28 cellular contexts compared by ENCODE assay signal in genomic region chr6:149580880-149581279, GRCh38.
"Had no signal": no experiment of that assay in that cellular context is flagged by ENCODE, and none has a peak within 500 bp of the region (broad histone marks: within the 10 kb centered on the region; RNA-seq: fewer than 3 reads in every experiment).

No MANE protein-coding gene starts in this region.

- H3K27me3 ChIP-seq: brain microvascular endothelial cell, cardiac muscle cell, colonic mucosa, esophagus muscularis mucosa, gastroesophageal sphincter had no signal

- H3K36me3 ChIP-seq: brain microvascular endothelial cell, colonic mucosa had no signal

- H3K27ac ChIP-seq: brain microvascular endothelial cell, cardiac muscle cell, colonic mucosa, esophagus muscularis mucosa, gastroesophageal sphincter had no signal

- DNase-seq: activated CD4-positive, alpha-beta T cell treated with anti-CD3 and anti-CD28 coated beads for 36 hours; activated CD4-positive, alpha-beta T cell treated with anti-CD3 and anti-CD28 coated beads, Interleukin-2, amount 10 ng/mL, durations not matched to agents 7 days and 5 days; activated CD4-positive, alpha-beta T cell treated with anti-CD3 and anti-CD28 coated beads, Interleukin-2, amount 50 U/mL, for 48 hours; activated CD4-positive, CD25-positive, alpha-beta regulatory T cell; activated CD4-positive, CD25-positive, alpha-beta regulatory T cell treated with anti-CD3 and anti-CD28 coated beads, Interleukin-2, amount 50 U/mL, for 72 hours; activated CD8-positive, alpha-beta memory T cell treated with anti-CD3 and anti-CD28 coated beads for 24 hours; activated CD8-positive, alpha-beta T cell treated with anti-CD3 and anti-CD28 coated beads for 36 hours; activated effector memory CD4-positive, alpha-beta T cell treated with Interleukin-2 at 50 U/mL for 16 hours; activated gamma-delta T cell treated with Interleukin-2 at 50 U/mL for 16 hours; activated naive CD4-positive, alpha-beta T cell treated with anti-CD3 and anti-CD28 coated beads, Interleukin-2, amount 50 U/mL, for 16 hours; activated naive CD4-positive, alpha-beta T cell treated with Interleukin-2 at 50 U/mL for 16 hours; activated T-cell treated with anti-CD3 and anti-CD28 coated beads, Interleukin-2, amount 50 U/mL, for 4 hours; amniotic stem cell; anterior cingulate cortex; brain microvascular endothelial cell; central memory CD4-positive, alpha-beta T cell; cerebellar nuclear complex; colonic mucosa; effector CD8-positive, alpha-beta T cell; erythroblast; foreskin melanocyte; T-helper 2 cell had no signal

- H3K4me1 ChIP-seq: colonic mucosa, esophagus muscularis mucosa, gastroesophageal sphincter had no signal

- ATAC-seq: activated CD4-positive, alpha-beta T cell treated with anti-CD3 and anti-CD28 coated beads for 36 hours; activated CD8-positive, alpha-beta T cell treated with anti-CD3 and anti-CD28 coated beads for 36 hours; activated T-cell treated with anti-CD3 and anti-CD28 coated beads, Interleukin-2, amount 50 U/mL, for 4 hours; activated T-helper 17 cell treated with anti-CD3 and anti-CD28 coated beads, Interleukin-2, amount 50 U/mL, for 72 hours; gastroesophageal sphincter had no signal

- FAIRE-seq: endometrium, endothelial cell of umbilical vein had no signal

- H3K9me3 ChIP-seq: colonic mucosa, esophagus muscularis mucosa, gastroesophageal sphincter had no signal

- H3K4me3 ChIP-seq: cardiac muscle cell, colonic mucosa, esophagus muscularis mucosa, gastroesophageal sphincter had no signal
